In the genomic region with DNA sequence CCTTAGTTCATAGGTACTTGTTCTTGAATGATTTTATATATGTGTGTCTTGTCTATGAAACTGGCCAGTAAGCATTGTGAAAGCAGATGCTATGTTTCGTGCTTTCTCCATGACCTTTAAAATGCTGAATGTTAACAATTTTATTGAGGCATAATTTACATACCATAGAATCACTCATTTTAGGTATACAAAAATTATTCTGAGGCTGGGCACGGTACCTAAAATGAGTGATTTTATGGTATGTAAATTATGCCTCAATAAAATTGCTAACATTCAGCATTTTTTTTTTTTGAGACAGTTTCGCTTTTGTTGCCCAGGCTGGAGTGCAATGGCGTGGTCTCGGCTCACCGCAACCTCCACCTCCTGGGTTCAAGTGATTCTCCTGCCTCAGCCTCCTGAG, we compare ENCODE assay signal across 17 cellular contexts. TPM values are rescaled to one million over a fixed set of nuclear protein-coding genes. Genes with fewer than 3 reads are reported as not detected.
A peak's percentile ranks its signal among the peaks of the same experiment; 100 is the strongest.
DNase-seq lines count a peak whose midpoint lies in the region; ATAC-seq lines count a peak whose summit lies in the region.
"Had no signal": no experiment of that assay in that cellular context is flagged by ENCODE, and none has a peak within 500 bp of the region (broad histone marks: within the 10 kb centered on the region; RNA-seq: fewer than 3 reads in every experiment).

No MANE protein-coding gene starts in this region.

- CTCF ChIA-PET in activated CD8-positive, alpha-beta T cell treated with anti-CD3 and anti-CD28 coated beads, Interleukin-2, amount 10 ng/mL, durations not matched to agents 7 days and 5 days (lab: Charles Lee): interaction anchor here (0.6 kb wide), 1 partner anchor 175 kb away, joined by 3 read pairs; no protein-coding TSS in a partner anchor

- H3K27me3 Mint-ChIP-seq in activated T-cell treated with anti-CD3 and anti-CD28 coated beads, Interleukin-2, amount 50 U/mL, for 24 hours: no peaks in the 10 kb centered on the region
- H3K27me3 Mint-ChIP-seq in activated T-helper 17 cell treated with anti-CD3 and anti-CD28 coated beads, Interleukin-2, amount 50 U/mL, for 72 hours: no peaks in the 10 kb centered on the region
- no peaks in the 10 kb centered on the region for H3K27me3 Mint-ChIP-seq in stimulated activated memory B cell treated with anti-CD40 and anti-IgM and Interleukin-4, amounts not matched to agents 10 μg/mL and 1 μg/mL and 100 μg/mL, for 72 hours
- no peaks in the 10 kb centered on the region for H3K27me3 Mint-ChIP-seq in activated CD8-positive, alpha-beta T cell treated with anti-CD3 and anti-CD28 coated beads, Interleukin-2, amount 10 ng/mL, durations not matched to agents 7 days and 5 days (ENCODE audit: low read depth)
- H3K27me3 Mint-ChIP-seq: CD4-positive, alpha-beta memory T cell had no signal

- 97% methylated on average over 6 of the region's 6 CpGs for WGBS in right cardiac atrium

- DNase-seq in activated T-cell treated with anti-CD3 and anti-CD28 coated beads, Interleukin-2, amount 50 U/mL, for 24 hours: no peak
- no peak for DNase-seq in activated T-cell treated with anti-CD3 and anti-CD28 coated beads, Interleukin-2, amount 50 U/mL, for 48 hours
- peak; percentile 3 for DNase-seq in cardiac septum (ENCODE audit: low spot score)
- no peak for DNase-seq in right cardiac atrium
- DNase-seq in activated CD8-positive, alpha-beta T cell treated with anti-CD3 and anti-CD28 coated beads, Interleukin-2, amount 10 ng/mL, durations not matched to agents 7 days and 5 days: no peak
- no peak for DNase-seq in NCI-H1105 (lab: John Stamatoyannopoulos, UW)
- DNase-seq: C1 segment of cervical spinal cord; Calu3; CD4-positive, alpha-beta memory T cell; COR-L47; DMS153; DND-41; GM23248; H7; HCEC 1CT had no signal

- H3K4me1 Mint-ChIP-seq in activated T-cell treated with anti-CD3 and anti-CD28 coated beads, Interleukin-2, amount 50 U/mL, for 24 hours (ENCODE audit: low read depth): peaks cover 71% of the 10 kb centered on the region
- peaks cover 39% of the 10 kb centered on the region for H3K4me1 Mint-ChIP-seq in activated T-helper 17 cell treated with anti-CD3 and anti-CD28 coated beads, Interleukin-2, amount 50 U/mL, for 72 hours
- peaks cover 28% of the 10 kb centered on the region for H3K4me1 Mint-ChIP-seq in stimulated activated memory B cell treated with anti-CD40 and anti-IgM and Interleukin-4, amounts not matched to agents 10 μg/mL and 1 μg/mL and 100 μg/mL, for 72 hours
- peaks cover 77% of the 10 kb centered on the region for H3K4me1 Mint-ChIP-seq in activated CD8-positive, alpha-beta T cell treated with anti-CD3 and anti-CD28 coated beads, Interleukin-2, amount 10 ng/mL, durations not matched to agents 7 days and 5 days (ENCODE audit: low read depth)

- ATAC-seq in right cardiac atrium: no peak
- ATAC-seq in activated T-helper 17 cell treated with anti-CD3 and anti-CD28 coated beads, Interleukin-2, amount 50 U/mL, for 72 hours (replicated peaks): peak; percentile 44
- ATAC-seq in stimulated activated memory B cell treated with anti-CD40 and anti-IgM and Interleukin-4, amounts not matched to agents 10 μg/mL and 1 μg/mL and 100 μg/mL, for 72 hours: no peak
- no peak for ATAC-seq in activated CD8-positive, alpha-beta T cell treated with anti-CD3 and anti-CD28 coated beads, Interleukin-2, amount 10 ng/mL, durations not matched to agents 7 days and 5 days

- intact Hi-C loops in cardiac septum (cut with DNase I) (no loop called here), right cardiac atrium (cut with DNase I) (no loop called here)

- no peaks in the 10 kb centered on the region for H3K27me3 ChIP-seq in right cardiac atrium (ENCODE audit: control insufficient read depth, insufficient read depth)

- H3K4me3 ChIP-seq in right cardiac atrium (ENCODE audit: low read length): no peak overlapping the region
- H3K4me3 ChIP-seq: GM23248 had no signal

- H3K36me3 Mint-ChIP-seq in activated T-cell treated with anti-CD3 and anti-CD28 coated beads, Interleukin-2, amount 50 U/mL, for 24 hours (ENCODE audit: low read depth): peaks cover 98% of the 10 kb centered on the region
- H3K36me3 Mint-ChIP-seq in activated T-helper 17 cell treated with anti-CD3 and anti-CD28 coated beads, Interleukin-2, amount 50 U/mL, for 72 hours (ENCODE audit: low read depth): peaks cover 99% of the 10 kb centered on the region
- H3K36me3 Mint-ChIP-seq in stimulated activated memory B cell treated with anti-CD40 and anti-IgM and Interleukin-4, amounts not matched to agents 10 μg/mL and 1 μg/mL and 100 μg/mL, for 72 hours: peaks cover 81% of the 10 kb centered on the region
- peaks cover 87% of the 10 kb centered on the region for H3K36me3 Mint-ChIP-seq in activated CD8-positive, alpha-beta T cell treated with anti-CD3 and anti-CD28 coated beads, Interleukin-2, amount 10 ng/mL, durations not matched to agents 7 days and 5 days (ENCODE audit: low read depth)

- H3K9me3 Mint-ChIP-seq in activated T-cell treated with anti-CD3 and anti-CD28 coated beads, Interleukin-2, amount 50 U/mL, for 24 hours: no peaks in the 10 kb centered on the region
- no peaks in the 10 kb centered on the region for H3K9me3 Mint-ChIP-seq in activated T-helper 17 cell treated with anti-CD3 and anti-CD28 coated beads, Interleukin-2, amount 50 U/mL, for 72 hours
- H3K9me3 Mint-ChIP-seq in stimulated activated memory B cell treated with anti-CD40 and anti-IgM and Interleukin-4, amounts not matched to agents 10 μg/mL and 1 μg/mL and 100 μg/mL, for 72 hours: no peaks in the 10 kb centered on the region
- no peaks in the 10 kb centered on the region for H3K9me3 Mint-ChIP-seq in activated CD8-positive, alpha-beta T cell treated with anti-CD3 and anti-CD28 coated beads, Interleukin-2, amount 10 ng/mL, durations not matched to agents 7 days and 5 days (ENCODE audit: insufficient read depth)
- H3K9me3 Mint-ChIP-seq: CD4-positive, alpha-beta memory T cell had no signal

- POLR2A ChIA-PET in activated CD8-positive, alpha-beta T cell treated with anti-CD3 and anti-CD28 coated beads, Interleukin-2, amount 10 ng/mL, durations not matched to agents 7 days and 5 days (lab: Charles Lee): no interaction called here

- no peaks in the 10 kb centered on the region for H3K9me3 ChIP-seq in right cardiac atrium (ENCODE audit: control insufficient read depth, low read length)

- no peaks in the 10 kb centered on the region for H3K4me1 ChIP-seq in right cardiac atrium (ENCODE audit: control insufficient read depth, insufficient read depth, low read length)

- H3K27ac ChIP-seq in right cardiac atrium (ENCODE audit: low read length): no peak overlapping the region
- H3K27ac ChIP-seq: GM23248 had no signal

- H3K4me3 Mint-ChIP-seq in activated T-cell treated with anti-CD3 and anti-CD28 coated beads, Interleukin-2, amount 50 U/mL, for 24 hours: no peak overlapping the region
- H3K4me3 Mint-ChIP-seq in activated T-helper 17 cell treated with anti-CD3 and anti-CD28 coated beads, Interleukin-2, amount 50 U/mL, for 72 hours: peak overlapping the region; percentile 33
- H3K4me3 Mint-ChIP-seq in stimulated activated memory B cell treated with anti-CD40 and anti-IgM and Interleukin-4, amounts not matched to agents 10 μg/mL and 1 μg/mL and 100 μg/mL, for 72 hours: no peak overlapping the region
- no peak overlapping the region for H3K4me3 Mint-ChIP-seq in activated CD8-positive, alpha-beta T cell treated with anti-CD3 and anti-CD28 coated beads, Interleukin-2, amount 10 ng/mL, durations not matched to agents 7 days and 5 days

- H3K27ac Mint-ChIP-seq in activated T-cell treated with anti-CD3 and anti-CD28 coated beads, Interleukin-2, amount 50 U/mL, for 24 hours: peak overlapping the region; percentile 68
- H3K27ac Mint-ChIP-seq in activated T-helper 17 cell treated with anti-CD3 and anti-CD28 coated beads, Interleukin-2, amount 50 U/mL, for 72 hours: no peak overlapping the region
- H3K27ac Mint-ChIP-seq in stimulated activated memory B cell treated with anti-CD40 and anti-IgM and Interleukin-4, amounts not matched to agents 10 μg/mL and 1 μg/mL and 100 μg/mL, for 72 hours: peak overlapping the region; percentile 53
- no peak overlapping the region for H3K27ac Mint-ChIP-seq in activated CD8-positive, alpha-beta T cell treated with anti-CD3 and anti-CD28 coated beads, Interleukin-2, amount 10 ng/mL, durations not matched to agents 7 days and 5 days

RNA-seq across cellular contexts. Expression of a gene that starts 6.8 kb away (rescaled TPM):
- total RNA-seq in cardiac septum (36.2 TPM), right cardiac atrium (10 to 100 TPM; 30.7 to 38.5 (median 33.6) TPM)
- 29.1 TPM for polyA plus RNA-seq in right cardiac atrium
- total RNA-seq in activated T-helper 17 cell treated with anti-CD3 and anti-CD28 coated beads, Interleukin-2, amount 50 U/mL, for 72 hours: 100 to 1,000 TPM; 234 to 236 TPM
- total RNA-seq in activated CD8-positive, alpha-beta T cell treated with anti-CD3 and anti-CD28 coated beads, Interleukin-2, amount 10 ng/mL, durations not matched to agents 7 days and 5 days: 100 to 1,000 TPM; 317 to 333 TPM

RNA-seq across cellular contexts. Expression of a gene that starts 16.8 kb away (rescaled TPM):
- total RNA-seq in cardiac septum: 6.0 TPM
- 1 to 10 TPM; 6.1 to 8.6 (median 6.7) TPM for total RNA-seq in right cardiac atrium
- polyA plus RNA-seq in right cardiac atrium: 2.7 TPM
- total RNA-seq in activated T-helper 17 cell treated with anti-CD3 and anti-CD28 coated beads, Interleukin-2, amount 50 U/mL, for 72 hours: 1 to 10 TPM; 7.8 to 8.0 TPM
- 10 to 100 TPM in 1 of 2 experiments, 1 to 10 TPM in 1; 9.1 to 10.6 TPM for total RNA-seq in activated CD8-positive, alpha-beta T cell treated with anti-CD3 and anti-CD28 coated beads, Interleukin-2, amount 10 ng/mL, durations not matched to agents 7 days and 5 days

RNA-seq across cellular contexts. Expression of a gene that starts 17.5 kb away (rescaled TPM):
- total RNA-seq in cardiac septum (37.6 TPM), right cardiac atrium (10 to 100 TPM; 48.4 to 74.6 (median 60.2) TPM)
- polyA plus RNA-seq in right cardiac atrium: 65.7 TPM
- 100 to 1,000 TPM in 1 of 2 donors, 10 to 100 TPM in 1; 96.9 to 114 TPM for total RNA-seq in activated T-helper 17 cell treated with anti-CD3 and anti-CD28 coated beads, Interleukin-2, amount 50 U/mL, for 72 hours
- total RNA-seq in activated CD8-positive, alpha-beta T cell treated with anti-CD3 and anti-CD28 coated beads, Interleukin-2, amount 10 ng/mL, durations not matched to agents 7 days and 5 days: 10 to 100 TPM; 60.0 to 60.7 TPM

RNA-seq across cellular contexts. Expression of a gene that starts 18.5 kb away (rescaled TPM):
- total RNA-seq in cardiac septum: 1,517 TPM
- total RNA-seq in right cardiac atrium: 1,000 to 10,000 TPM; 2,156 to 2,505 (median 2,353) TPM
- 2,026 TPM for polyA plus RNA-seq in right cardiac atrium
- total RNA-seq in activated T-helper 17 cell treated with anti-CD3 and anti-CD28 coated beads, Interleukin-2, amount 50 U/mL, for 72 hours: 1,000 to 10,000 TPM; 4,564 to 4,582 TPM
- total RNA-seq in activated CD8-positive, alpha-beta T cell treated with anti-CD3 and anti-CD28 coated beads, Interleukin-2, amount 10 ng/mL, durations not matched to agents 7 days and 5 days: 1,000 to 10,000 TPM; 3,845 to 4,046 TPM

RNA-seq across cellular contexts. Expression of a gene that starts 23.3 kb away (rescaled TPM):
- total RNA-seq in cardiac septum (792 TPM), right cardiac atrium (1,000 to 10,000 TPM in 1 of 4 donors, 100 to 1,000 TPM in 3; 592 to 1,178 (median 826) TPM)
- polyA plus RNA-seq in right cardiac atrium: 1,131 TPM
- 1,000 to 10,000 TPM in 1 of 2 donors, 100 to 1,000 TPM in 1; 974 to 1,528 TPM for total RNA-seq in activated T-helper 17 cell treated with anti-CD3 and anti-CD28 coated beads, Interleukin-2, amount 50 U/mL, for 72 hours
- 1,000 to 10,000 TPM; 1,527 to 1,542 TPM for total RNA-seq in activated CD8-positive, alpha-beta T cell treated with anti-CD3 and anti-CD28 coated beads, Interleukin-2, amount 10 ng/mL, durations not matched to agents 7 days and 5 days

Comparison
In these comparisons a context has a peak if more than half of its experiments do, and no peak if none do; other contexts are left out.
1. H3K27ac Mint-ChIP-seq: peak in activated T-cell treated with anti-CD3 and anti-CD28 coated beads, Interleukin-2, amount 50 U/mL, for 24 hours (single experiment) and stimulated activated memory B cell treated with anti-CD40 and anti-IgM and Interleukin-4, amounts not matched to agents 10 μg/mL and 1 μg/mL and 100 μg/mL, for 72 hours (single experiment); none in activated T-helper 17 cell treated with anti-CD3 and anti-CD28 coated beads, Interleukin-2, amount 50 U/mL, for 72 hours (single experiment) and activated CD8-positive, alpha-beta T cell treated with anti-CD3 and anti-CD28 coated beads, Interleukin-2, amount 10 ng/mL, durations not matched to agents 7 days and 5 days (single experiment).